ENCODE assay signal across 10 cellular contexts in genomic region chr12:106113446-106114083, GRCh38. TPM values are rescaled to one million over a fixed set of nuclear protein-coding genes. Genes with fewer than 3 reads are reported as not detected.
DNase-seq lines count a peak whose midpoint lies in the region; ATAC-seq lines count a peak whose summit lies in the region.
"Had no signal": no experiment of that assay in that cellular context is flagged by ENCODE, and none has a peak within 500 bp of the region (broad histone marks: within the 10 kb centered on the region; RNA-seq: fewer than 3 reads in every experiment).

No MANE protein-coding gene starts in this region.

- H3K4me3 ChIP-seq in SJSA1: no peak overlapping the region
- H3K4me3 ChIP-seq: HAP-1 had no signal

- no peaks in the 10 kb centered on the region for H3K9me3 ChIP-seq in SJSA1 (replicated peaks)
- H3K9me3 ChIP-seq: HAP-1 had no signal

- peaks cover 40% of the 10 kb centered on the region for H3K4me1 ChIP-seq in SJSA1 (replicated peaks)

- intact Hi-C loops in Right ventricle myocardium superior (cut with DNase I) (no loop called here), sciatic nerve (cut with DNase I) (no loop called here)

- DNase-seq in SJSA1 (ENCODE audit: low read depth in 1 of 2, low spot score in 2 of 2) (no peak), Right ventricle myocardium superior (peak; percentile 34), sciatic nerve (ENCODE audit: low spot score) (no peak), DMS79 (lab: John Stamatoyannopoulos, UW) (no peak), NCI-H1105 (lab: John Stamatoyannopoulos, UW) (no peak)
- DNase-seq: NCI-H524 had no signal

- peak; percentile 24 for ATAC-seq in GM18867 (IDR thresholded peaks at IDR 0.05; ENCODE audit: unreplicated experiment)
- peak; percentile 2 for ATAC-seq in Right ventricle myocardium superior (ENCODE audit: poor library complexity)
- peak; percentile 77 for ATAC-seq in sciatic nerve
- ATAC-seq in GM18861 (IDR thresholded peaks at IDR 0.05; ENCODE audit: unreplicated experiment): no peak
- no peak for ATAC-seq in GM18873 (IDR thresholded peaks at IDR 0.05; ENCODE audit: low FRiP score, unreplicated experiment)

- H3K36me3 ChIP-seq in SJSA1: peaks cover 3% of the 10 kb centered on the region; the same call in 1 of the 2 replicates
- H3K36me3 ChIP-seq: HAP-1 had no signal

- no peaks in the 10 kb centered on the region for H3K27me3 ChIP-seq in SJSA1 (replicated peaks)

- peak overlapping the region; percentile 68 for H3K27ac ChIP-seq in SJSA1

RNA-seq across cellular contexts. Expression of gene NUAK1, which starts 25.2 kb away (rescaled TPM):
- 48.9 and 60.6 TPM in 2 replicates for total RNA-seq in SJSA1 (2014; rRNA removed; shearing (Covaris generic))
- total RNA-seq in Right ventricle myocardium superior (33.6 TPM), sciatic nerve (38.6 TPM)

Comparison
In these comparisons a context has a peak if more than half of its experiments do, and no peak if none do; other contexts are left out.
1. ATAC-seq: peak in GM18867 (single experiment), Right ventricle myocardium superior (single experiment) and sciatic nerve (single experiment); none in GM18861 (single experiment) and GM18873 (single experiment).